8 cellular contexts compared by ENCODE assay signal in genomic region chr10:43420369-43421200, GRCh38. TPM values are rescaled to one million over a fixed set of nuclear protein-coding genes. Genes with fewer than 3 reads are reported as not detected.
DNase-seq lines count a peak whose midpoint lies in the region; ATAC-seq and TF ChIP-seq lines count a peak whose summit lies in the region.

No MANE protein-coding gene starts in this region.

- H3K27me3 ChIP-seq in effector memory CD4-positive, alpha-beta T cell (replicated peaks; ENCODE audit: control insufficient read depth, insufficient read depth, low read length, poor library complexity, severe bottlenecking): no peaks in the 10 kb centered on the region

- TF ChIP-seq CTCF in AG09319 (IDR thresholded peaks at IDR 0.05; ENCODE audit: low read depth, low read length): peak; percentile 9; the same call in 1 of the 2 replicates

- peak overlapping the region; percentile 65 for H3K4me3 ChIP-seq in effector memory CD4-positive, alpha-beta T cell (ENCODE audit: insufficient read depth, low read depth, low read length, poor library complexity, severe bottlenecking)

- peaks cover 18% of the 10 kb centered on the region for H3K4me1 ChIP-seq in effector memory CD4-positive, alpha-beta T cell (ENCODE audit: control insufficient read depth, insufficient read depth, low read length, poor library complexity, severe bottlenecking)

- ATAC-seq in GM18867 (IDR thresholded peaks at IDR 0.05; ENCODE audit: unreplicated experiment) (peak; percentile 86), HG03066 (IDR thresholded peaks at IDR 0.05; ENCODE audit: low read depth, unreplicated experiment) (peak; percentile 76)

- DNase-seq in AG09319 (ENCODE audit: extremely low read depth, low read depth) (no peak), NCI-H748 (lab: John Stamatoyannopoulos, UW; ENCODE audit: unreplicated experiment) (peak; percentile 75), lung microvascular endothelial cell (ENCODE audit: low read depth in 2 of 2) (peak; percentile 73 to 82)
- DNase-seq in activated CD8-positive, alpha-beta memory T cell treated with anti-CD3 and anti-CD28 coated beads for 24 hours: peak; percentile 91
- DNase-seq in effector memory CD4-positive, alpha-beta T cell: peak; percentile 70 to 81 (median 71)
- DNase-seq in stimulated activated CD8-positive, alpha-beta memory T cell treated with anti-CD3 and anti-CD28 coated beads, Interleukin-12 subunit alpha, Interleukin-12 subunit beta, amount 100 ng/mL, for 24 hours (ENCODE audit: extremely low read depth): peak; percentile 74

- no peaks in the 10 kb centered on the region for H3K9me3 ChIP-seq in effector memory CD4-positive, alpha-beta T cell (ENCODE audit: control insufficient read depth, low read length)

- peak overlapping the region; percentile 87 for H3K27ac ChIP-seq in effector memory CD4-positive, alpha-beta T cell (ENCODE audit: insufficient read depth, low read length, poor library complexity, severe bottlenecking)

- no peaks in the 10 kb centered on the region for H3K36me3 ChIP-seq in effector memory CD4-positive, alpha-beta T cell (ENCODE audit: control insufficient read depth, insufficient read depth, low read length)

RNA-seq across cellular contexts. Expression of gene HNRNPF, which starts 11.6 kb away (rescaled TPM):
- total RNA-seq in lung microvascular endothelial cell: 132 and 160 TPM in 2 replicates

RNA-seq across cellular contexts. Expression of gene ZNF487, which starts 16.3 kb away (rescaled TPM):
- total RNA-seq in lung microvascular endothelial cell: 1.2 and 1.5 TPM in 2 replicates

RNA-seq across cellular contexts. Expression of gene FXYD4, which starts 49.1 kb away (rescaled TPM):
- not detected in 2 replicates for total RNA-seq in lung microvascular endothelial cell
